ENCODE assay signal across 28 cellular contexts in genomic region chr1:211894312-211894711, GRCh38.
"Had no signal": no experiment of that assay in that cellular context is flagged by ENCODE, and none has a peak within 500 bp of the region (broad histone marks: within the 10 kb centered on the region; RNA-seq: fewer than 3 reads in every experiment).

No MANE protein-coding gene starts in this region.

- H3K9me3 ChIP-seq: colonic mucosa, esophagus squamous epithelium, gastrocnemius medialis, heart right ventricle, left lung, lower lobe of right lung, mucosa of descending colon had no signal

- ATAC-seq: effector memory CD8-positive, alpha-beta T cell; esophagus mucosa; gastrocnemius medialis; heart right ventricle; left colon; left lung; left ventricle myocardium superior; lower lobe of right lung; mucosa of descending colon had no signal

- DNase-seq: colonic mucosa; cortex of kidney; effector CD8-positive, alpha-beta T cell; effector memory CD8-positive, alpha-beta T cell; endodermal cell; erythroblast; esophagus squamous epithelium; foreskin fibroblast; foreskin melanocyte; gastrocnemius medialis; glutamatergic neuron; head of caudate nucleus; heart right ventricle; hypothalamus; immature natural killer cell; islet precursor cell; kidney; kidney glomerular epithelial cell; left colon; left lung; left ventricle myocardium superior; lower lobe of right lung; mesenchymal stem cell; mucosa of descending colon; naive B cell had no signal

- H3K36me3 ChIP-seq: colonic mucosa, esophagus squamous epithelium, gastrocnemius medialis, heart right ventricle, left lung, lower lobe of right lung had no signal

- H3K4me3 ChIP-seq: colonic mucosa, esophagus squamous epithelium, gastrocnemius medialis, heart right ventricle, left lung, lower lobe of right lung, mucosa of descending colon had no signal

- H3K27ac ChIP-seq: colonic mucosa, epithelial cell of prostate, esophagus squamous epithelium, gastrocnemius medialis, heart right ventricle, left lung, lower lobe of right lung had no signal

- FAIRE-seq: endometrium, kidney had no signal

- H3K27me3 ChIP-seq: colonic mucosa, esophagus squamous epithelium, gastrocnemius medialis, heart right ventricle, left lung had no signal

- H3K4me1 ChIP-seq: colonic mucosa, esophagus squamous epithelium, gastrocnemius medialis, heart right ventricle, lower lobe of right lung had no signal
